1 cellular context compared by ENCODE assay signal in genomic region chr1:23931481-23931880, GRCh38.
TF ChIP-seq lines count a peak whose summit lies in the region.

No MANE protein-coding gene starts in this region.

TF ChIP-seq in GM23338, 12 proteins besides CTCF, POLR2A, EP300 and RAD21:
- TF ChIP-seq, protein P1, sequence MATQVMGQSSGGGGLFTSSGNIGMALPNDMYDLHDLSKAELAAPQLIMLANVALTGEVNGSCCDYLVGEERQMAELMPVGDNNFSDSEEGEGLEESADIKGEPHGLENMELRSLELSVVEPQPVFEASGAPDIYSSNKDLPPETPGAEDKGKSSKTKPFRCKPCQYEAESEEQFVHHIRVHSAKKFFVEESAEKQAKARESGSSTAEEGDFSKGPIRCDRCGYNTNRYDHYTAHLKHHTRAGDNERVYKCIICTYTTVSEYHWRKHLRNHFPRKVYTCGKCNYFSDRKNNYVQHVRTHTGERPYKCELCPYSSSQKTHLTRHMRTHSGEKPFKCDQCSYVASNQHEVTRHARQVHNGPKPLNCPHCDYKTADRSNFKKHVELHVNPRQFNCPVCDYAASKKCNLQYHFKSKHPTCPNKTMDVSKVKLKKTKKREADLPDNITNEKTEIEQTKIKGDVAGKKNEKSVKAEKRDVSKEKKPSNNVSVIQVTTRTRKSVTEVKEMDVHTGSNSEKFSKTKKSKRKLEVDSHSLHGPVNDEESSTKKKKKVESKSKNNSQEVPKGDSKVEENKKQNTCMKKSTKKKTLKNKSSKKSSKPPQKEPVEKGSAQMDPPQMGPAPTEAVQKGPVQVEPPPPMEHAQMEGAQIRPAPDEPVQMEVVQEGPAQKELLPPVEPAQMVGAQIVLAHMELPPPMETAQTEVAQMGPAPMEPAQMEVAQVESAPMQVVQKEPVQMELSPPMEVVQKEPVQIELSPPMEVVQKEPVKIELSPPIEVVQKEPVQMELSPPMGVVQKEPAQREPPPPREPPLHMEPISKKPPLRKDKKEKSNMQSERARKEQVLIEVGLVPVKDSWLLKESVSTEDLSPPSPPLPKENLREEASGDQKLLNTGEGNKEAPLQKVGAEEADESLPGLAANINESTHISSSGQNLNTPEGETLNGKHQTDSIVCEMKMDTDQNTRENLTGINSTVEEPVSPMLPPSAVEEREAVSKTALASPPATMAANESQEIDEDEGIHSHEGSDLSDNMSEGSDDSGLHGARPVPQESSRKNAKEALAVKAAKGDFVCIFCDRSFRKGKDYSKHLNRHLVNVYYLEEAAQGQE (IDR thresholded peaks at IDR 0.05; ENCODE audit: unreplicated experiment), result no peak
- no peak for TF ChIP-seq JUNB (IDR thresholded peaks at IDR 0.05; ENCODE audit: unreplicated experiment)
- TF ChIP-seq ZNF331 (CRISPR knock-in tag; IDR thresholded peaks at IDR 0.05; ENCODE audit: low read depth), result no peak
- TF ChIP-seq ETS1 (IDR thresholded peaks at IDR 0.05), result no peak
- TF ChIP-seq ZNF114 (CRISPR knock-in tag; IDR thresholded peaks at IDR 0.05), result no peak
- TF ChIP-seq NANOG (IDR thresholded peaks at IDR 0.05; ENCODE audit: borderline replicate concordance), result no peak
- no peak for TF ChIP-seq EZH2 (IDR thresholded peaks at IDR 0.05; ENCODE audit: low read depth, unreplicated experiment)
- TF ChIP-seq EZH2phosphoT487 (IDR thresholded peaks at IDR 0.05; ENCODE audit: unreplicated experiment), result no peak
- TF ChIP-seq, protein P2, sequence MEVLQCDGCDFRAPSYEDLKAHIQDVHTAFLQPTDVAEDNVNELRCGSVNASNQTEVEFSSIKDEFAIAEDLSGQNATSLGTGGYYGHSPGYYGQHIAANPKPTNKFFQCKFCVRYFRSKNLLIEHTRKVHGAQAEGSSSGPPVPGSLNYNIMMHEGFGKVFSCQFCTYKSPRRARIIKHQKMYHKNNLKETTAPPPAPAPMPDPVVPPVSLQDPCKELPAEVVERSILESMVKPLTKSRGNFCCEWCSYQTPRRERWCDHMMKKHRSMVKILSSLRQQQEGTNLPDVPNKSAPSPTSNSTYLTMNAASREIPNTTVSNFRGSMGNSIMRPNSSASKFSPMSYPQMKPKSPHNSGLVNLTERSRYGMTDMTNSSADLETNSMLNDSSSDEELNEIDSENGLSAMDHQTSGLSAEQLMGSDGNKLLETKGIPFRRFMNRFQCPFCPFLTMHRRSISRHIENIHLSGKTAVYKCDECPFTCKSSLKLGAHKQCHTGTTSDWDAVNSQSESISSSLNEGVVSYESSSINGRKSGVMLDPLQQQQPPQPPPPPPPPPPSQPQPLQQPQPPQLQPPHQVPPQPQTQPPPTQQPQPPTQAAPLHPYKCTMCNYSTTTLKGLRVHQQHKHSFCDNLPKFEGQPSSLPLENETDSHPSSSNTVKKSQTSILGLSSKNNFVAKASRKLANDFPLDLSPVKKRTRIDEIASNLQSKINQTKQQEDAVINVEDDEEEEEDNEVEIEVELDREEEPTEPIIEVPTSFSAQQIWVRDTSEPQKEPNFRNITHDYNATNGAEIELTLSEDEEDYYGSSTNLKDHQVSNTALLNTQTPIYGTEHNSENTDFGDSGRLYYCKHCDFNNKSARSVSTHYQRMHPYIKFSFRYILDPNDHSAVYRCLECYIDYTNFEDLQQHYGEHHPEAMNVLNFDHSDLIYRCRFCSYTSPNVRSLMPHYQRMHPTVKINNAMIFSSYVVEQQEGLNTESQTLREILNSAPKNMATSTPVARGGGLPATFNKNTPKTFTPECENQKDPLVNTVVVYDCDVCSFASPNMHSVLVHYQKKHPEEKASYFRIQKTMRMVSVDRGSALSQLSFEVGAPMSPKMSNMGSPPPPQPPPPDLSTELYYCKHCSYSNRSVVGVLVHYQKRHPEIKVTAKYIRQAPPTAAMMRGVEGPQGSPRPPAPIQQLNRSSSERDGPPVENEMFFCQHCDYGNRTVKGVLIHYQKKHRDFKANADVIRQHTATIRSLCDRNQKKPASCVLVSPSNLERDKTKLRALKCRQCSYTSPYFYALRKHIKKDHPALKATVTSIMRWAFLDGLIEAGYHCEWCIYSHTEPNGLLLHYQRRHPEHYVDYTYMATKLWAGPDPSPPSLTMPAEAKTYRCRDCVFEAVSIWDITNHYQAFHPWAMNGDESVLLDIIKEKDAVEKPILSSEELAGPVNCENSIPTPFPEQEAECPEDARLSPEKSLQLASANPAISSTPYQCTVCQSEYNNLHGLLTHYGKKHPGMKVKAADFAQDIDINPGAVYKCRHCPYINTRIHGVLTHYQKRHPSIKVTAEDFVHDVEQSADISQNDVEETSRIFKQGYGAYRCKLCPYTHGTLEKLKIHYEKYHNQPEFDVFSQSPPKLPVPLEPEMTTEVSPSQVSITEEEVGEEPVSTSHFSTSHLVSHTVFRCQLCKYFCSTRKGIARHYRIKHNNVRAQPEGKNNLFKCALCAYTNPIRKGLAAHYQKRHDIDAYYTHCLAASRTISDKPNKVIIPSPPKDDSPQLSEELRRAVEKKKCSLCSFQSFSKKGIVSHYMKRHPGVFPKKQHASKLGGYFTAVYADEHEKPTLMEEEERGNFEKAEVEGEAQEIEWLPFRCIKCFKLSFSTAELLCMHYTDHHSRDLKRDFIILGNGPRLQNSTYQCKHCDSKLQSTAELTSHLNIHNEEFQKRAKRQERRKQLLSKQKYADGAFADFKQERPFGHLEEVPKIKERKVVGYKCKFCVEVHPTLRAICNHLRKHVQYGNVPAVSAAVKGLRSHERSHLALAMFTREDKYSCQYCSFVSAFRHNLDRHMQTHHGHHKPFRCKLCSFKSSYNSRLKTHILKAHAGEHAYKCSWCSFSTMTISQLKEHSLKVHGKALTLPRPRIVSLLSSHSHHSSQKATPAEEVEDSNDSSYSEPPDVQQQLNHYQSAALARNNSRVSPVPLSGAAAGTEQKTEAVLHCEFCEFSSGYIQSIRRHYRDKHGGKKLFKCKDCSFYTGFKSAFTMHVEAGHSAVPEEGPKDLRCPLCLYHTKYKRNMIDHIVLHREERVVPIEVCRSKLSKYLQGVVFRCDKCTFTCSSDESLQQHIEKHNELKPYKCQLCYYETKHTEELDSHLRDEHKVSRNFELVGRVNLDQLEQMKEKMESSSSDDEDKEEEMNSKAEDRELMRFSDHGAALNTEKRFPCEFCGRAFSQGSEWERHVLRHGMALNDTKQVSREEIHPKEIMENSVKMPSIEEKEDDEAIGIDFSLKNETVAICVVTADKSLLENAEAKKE (CRISPR knock-in tag; IDR thresholded peaks at IDR 0.05), result no peak
- TF ChIP-seq POLR2AphosphoS5 (IDR thresholded peaks at IDR 0.05; ENCODE audit: low read depth), result no peak
- TF ChIP-seq CREB1 (CRISPR knock-in tag; IDR thresholded peaks at IDR 0.05; ENCODE audit: low read depth), result no peak
- TF ChIP-seq STAT1 (IDR thresholded peaks at IDR 0.05; ENCODE audit: unreplicated experiment), result no peak
